ENCODE assay signal across 10 cellular contexts in genomic region chr5:134124289-134125194, GRCh38. TPM values are rescaled to one million over a fixed set of nuclear protein-coding genes. Genes with fewer than 3 reads are reported as not detected.
DNase-seq lines count a peak whose midpoint lies in the region; ATAC-seq and TF ChIP-seq lines count a peak whose summit lies in the region.
"Had no signal": no experiment of that assay in that cellular context is flagged by ENCODE, and none has a peak within 500 bp of the region (broad histone marks: within the 10 kb centered on the region; RNA-seq: fewer than 3 reads in every experiment).

No MANE protein-coding gene starts in this region.

- H3K36me3 ChIP-seq in SK-N-SH (replicated peaks in 1 of 2; ENCODE audit: control insufficient read depth in 1 of 2, insufficient read depth in 2 of 2, low read length in 1 of 2) = peaks cover 5 to 9% of the 10 kb centered on the region in 2 experiments

- TF ChIP-seq RAD21 in SK-N-SH (IDR thresholded peaks at IDR 0.05; ENCODE audit: low read length) = no peak

- H3K27me3 ChIP-seq in SK-N-SH (ENCODE audit: insufficient read depth) = no peaks in the 10 kb centered on the region

- CTCF ChIA-PET in SK-N-SH (lab: Yijun Ruan, JAX) = interaction anchor here (0.8 to 11.5 kb wide), 14 partner anchors 10 to 403 kb away, joined by 3 to 152 read pairs (median 4); partner anchors contain the start of gene TCF7

- 57% methylated on average over 7 of the region's 10 CpGs for WGBS in SK-N-SH (ENCODE audit: low lambda C conversion rate)

- peaks cover 26% of the 10 kb centered on the region for H3F3A ChIP-seq in SK-N-SH (replicated peaks; ENCODE audit: insufficient read depth)

- H3K9me3 ChIP-seq in SK-N-SH = no peaks in the 10 kb centered on the region

- no peaks in the 10 kb centered on the region for H3K9me2 ChIP-seq in SK-N-SH

- peak overlapping the region; percentile 88 to 97 for H3K27ac ChIP-seq in SK-N-SH (ENCODE audit: low read depth in 2 of 2, low read length in 1 of 2)
- H3K27ac ChIP-seq in temporal lobe (ENCODE audit: low read depth, low read length) = peak overlapping the region; percentile 6
- H3K27ac ChIP-seq: C4-2B had no signal

- peak overlapping the region; percentile 73; the same call in 1 of the 2 replicates for H3K4me2 ChIP-seq in SK-N-SH

- POLR2A ChIA-PET in SK-N-SH (lab: Yijun Ruan, JAX) = interaction anchor here (0.6 to 2.3 kb wide), 5 partner anchors 9 to 120 kb away, joined by 3 to 15 read pairs (median 5); partner anchors contain the start of gene TCF7

- no peak for TF ChIP-seq CTCF in SK-N-SH (IDR thresholded peaks at IDR 0.05)

- ATAC-seq in esophagus mucosa = peak; percentile 12
- no peak for ATAC-seq in left lobe of liver
- ATAC-seq in HG03025 (IDR thresholded peaks at IDR 0.05; ENCODE audit: low FRiP score, unreplicated experiment) = no peak
- no peak for ATAC-seq in GM21576 (IDR thresholded peaks at IDR 0.05; ENCODE audit: unreplicated experiment)

- peaks cover 31 to 77% of the 10 kb centered on the region in 2 experiments for H3K4me1 ChIP-seq in SK-N-SH (ENCODE audit: control insufficient read depth in 1 of 2, insufficient read depth in 2 of 2, low read depth in 1 of 2, low read length in 1 of 2)

- H3K9ac ChIP-seq in SK-N-SH = no peak overlapping the region

- H3K4me3 ChIP-seq in SK-N-SH (ENCODE audit: low read depth in 2 of 2, low read length in 1 of 2) = no peak overlapping the region

- H2AFZ ChIP-seq in SK-N-SH (ENCODE audit: low read depth) = no peak overlapping the region

- H3K79me2 ChIP-seq in SK-N-SH (ENCODE audit: insufficient read depth) = no peaks in the 10 kb centered on the region

- H4K20me1 ChIP-seq in SK-N-SH (ENCODE audit: insufficient read depth) = peaks cover 15% of the 10 kb centered on the region

- peak; percentile 74 for DNase-seq in activated effector memory CD4-positive, alpha-beta T cell treated with anti-CD3 and anti-CD28 coated beads, Interleukin-2, amount 50 U/mL, for 16 hours
- DNase-seq in activated effector memory CD4-positive, alpha-beta T cell treated with Interleukin-2 at 50 U/mL for 16 hours = no peak
- no peak for DNase-seq in SK-N-SH
- DNase-seq in left lobe of liver (ENCODE audit: low spot score) = no peak
- DNase-seq: OCI-M1 had no signal

- no peak for TF ChIP-seq EP300 in SK-N-SH (IDR thresholded peaks at IDR 0.05; ENCODE audit: borderline replicate concordance in 1 of 2, low read depth in 1 of 2, low read length in 1 of 2)

TF ChIP-seq in SK-N-SH, 30 proteins besides CTCF, POLR2A, EP300 and RAD21:
- TF ChIP-seq NFIC (IDR thresholded peaks at IDR 0.05; ENCODE audit: borderline replicate concordance) = 0 out of 2 replicates have a peak, but pooled peaks have one; percentile 8
- 0 out of 2 replicates have a peak, but pooled peaks have one; percentile 25 for TF ChIP-seq MXI1 (IDR thresholded peaks at IDR 0.05; ENCODE audit: low read depth, low read length)
- peak; percentile 78 for TF ChIP-seq MAX (IDR thresholded peaks at IDR 0.05; ENCODE audit: low read depth)
- TF ChIP-seq GABPA (IDR thresholded peaks at IDR 0.05; ENCODE audit: low read depth) = no peak
- no peak for TF ChIP-seq TCF12 (IDR thresholded peaks at IDR 0.05)

RNA-seq across cellular contexts. Expression of gene TCF7, which starts 10.1 kb away (rescaled TPM):
- polyA plus RNA-seq in SK-N-SH (2012; rRNA removed) = 2.3 and 2.7 TPM in 2 replicates
- polyA plus RNA-seq in SK-N-SH (2012; cell fraction: cytosol; rRNA removed) = 1.9 and 2.9 TPM in 2 replicates
- 4.0 and 4.4 TPM in 2 replicates for polyA plus RNA-seq in SK-N-SH (2012; cell fraction: nucleus; rRNA removed)
- total RNA-seq in esophagus mucosa (4.6 TPM), temporal lobe (0.98 TPM), left lobe of liver (3.1 TPM)

RNA-seq across cellular contexts. Expression of gene SKP1, which starts 52.2 kb away (rescaled TPM):
- polyA plus RNA-seq in SK-N-SH (2012; rRNA removed) = 407 and 428 TPM in 2 replicates
- polyA plus RNA-seq in SK-N-SH (2012; cell fraction: cytosol; rRNA removed) = 621 and 939 TPM in 2 replicates
- polyA plus RNA-seq in SK-N-SH (2012; cell fraction: nucleus; rRNA removed) = 127 and 233 TPM in 2 replicates
- 206 TPM for total RNA-seq in esophagus mucosa
- 186 TPM for total RNA-seq in temporal lobe
- total RNA-seq in left lobe of liver = 117 TPM
